ENCODE assay signal across 9 cellular contexts in the genomic region with DNA sequence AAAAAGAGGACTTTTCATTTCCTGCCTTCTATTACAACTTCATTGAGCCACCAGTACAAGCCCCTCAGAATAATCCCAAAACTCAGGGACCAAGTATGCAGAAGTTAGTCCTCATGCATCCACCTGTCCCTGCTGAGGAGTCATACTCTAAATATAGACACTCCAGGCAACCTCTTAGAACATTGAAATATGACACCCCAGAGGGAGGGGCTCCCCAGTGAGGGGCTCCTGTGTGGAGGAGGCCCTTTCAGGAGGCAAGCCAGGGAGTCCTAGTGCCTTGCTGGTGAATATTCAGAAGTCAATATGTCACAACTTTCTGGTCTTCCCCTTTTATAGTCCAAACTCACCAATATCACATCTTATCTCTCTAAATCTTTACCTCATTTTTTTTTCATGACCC. TPM values are rescaled to one million over a fixed set of nuclear protein-coding genes. Genes with fewer than 3 reads are reported as not detected.
DNase-seq lines count a peak whose midpoint lies in the region; ATAC-seq and TF ChIP-seq lines count a peak whose summit lies in the region.
"Had no signal": no experiment of that assay in that cellular context is flagged by ENCODE, and none has a peak within 500 bp of the region (broad histone marks: within the 10 kb centered on the region; RNA-seq: fewer than 3 reads in every experiment).

No MANE protein-coding gene starts in this region.

- H3K4me1 Mint-ChIP-seq in activated CD4-positive, alpha-beta T cell treated with anti-CD3 and anti-CD28 coated beads for 36 hours, result peaks cover 46% of the 10 kb centered on the region
- peaks cover 20% of the 10 kb centered on the region for H3K4me1 Mint-ChIP-seq in T-helper 17 cell
- peaks cover 33% of the 10 kb centered on the region for H3K4me1 Mint-ChIP-seq in neural progenitor cell

- H3K9me3 ChIP-seq in T-helper 17 cell (ENCODE audit: control insufficient read depth, low read length, poor library complexity, severe bottlenecking), result no peaks in the 10 kb centered on the region
- H3K9me3 ChIP-seq in neural progenitor cell (ENCODE audit: low read depth), result no peaks in the 10 kb centered on the region
- no peaks in the 10 kb centered on the region for H3K9me3 ChIP-seq in transverse colon

- H3K36me3 Mint-ChIP-seq in activated CD4-positive, alpha-beta T cell treated with anti-CD3 and anti-CD28 coated beads for 36 hours (ENCODE audit: low read depth), result peaks cover 17% of the 10 kb centered on the region
- H3K36me3 Mint-ChIP-seq in T-helper 17 cell (ENCODE audit: low read depth), result peaks cover 2% of the 10 kb centered on the region
- peaks cover 7% of the 10 kb centered on the region for H3K36me3 Mint-ChIP-seq in neural progenitor cell

- no peak for TF ChIP-seq EP300 in transverse colon (IDR thresholded peaks at IDR 0.05; ENCODE audit: low read depth)

- in situ Hi-C loops in transverse colon (cut with MboI; ENCODE audit: low pct_ligation_motif_present in 1 of 4, low pct_unique_long_range_greater_than_20kb in 1 of 4, low sequenced_read_pairs in 3 of 4), result no loop called here

- no peaks in the 10 kb centered on the region for H3K27me3 Mint-ChIP-seq in activated CD4-positive, alpha-beta T cell treated with anti-CD3 and anti-CD28 coated beads for 36 hours
- H3K27me3 Mint-ChIP-seq in T-helper 17 cell (no peaks in the 10 kb centered on the region), neural progenitor cell (ENCODE audit: insufficient read depth, low read depth) (peaks cover 2% of the 10 kb centered on the region)

- DNase-seq in activated CD4-positive, alpha-beta T cell treated with anti-CD3 and anti-CD28 coated beads for 36 hours, result no peak
- no peak for DNase-seq in activated CD4-positive, alpha-beta T cell treated with anti-CD3 and anti-CD28 coated beads, Interleukin-2, amount 50 U/mL, for 48 hours
- DNase-seq in NCI-H1417 treated with DMSO at 0.1 percent for 48 hours (lab: John Stamatoyannopoulos, UW), result peak; percentile 5
- DNase-seq in T-helper 17 cell, result no peak
- peak; percentile 56 for DNase-seq in neural progenitor cell (ENCODE audit: low spot score)
- no peak for DNase-seq in transverse colon
- DNase-seq: NCI-H446 treated with DMSO at 0.1 percent for 48 hours had no signal

- peaks cover 16% of the 10 kb centered on the region for H3K79me2 ChIP-seq in neural progenitor cell (ENCODE audit: low read depth)

- no peak overlapping the region for H2AFZ ChIP-seq in neural progenitor cell (replicated peaks)

- peaks cover 6% of the 10 kb centered on the region for H3F3A ChIP-seq in neural progenitor cell (ENCODE audit: low read depth)

- CTCF ChIA-PET in activated CD4-positive, alpha-beta T cell treated with anti-CD3 and anti-CD28 coated beads for 36 hours (lab: Charles Lee), result no interaction called here

- intact Hi-C loops in activated CD4-positive, alpha-beta T cell treated with anti-CD3 and anti-CD28 coated beads for 36 hours (cut with DNase I, micrococcal nuclease), result loop anchor here in 1 of 2 experiments (5.0 kb wide), 2 partner anchors 138 to 178 kb away; no protein-coding TSS in a partner anchor
- intact Hi-C loops in transverse colon (cut with DNase I; ENCODE audit: low total_unique reads), result loop anchor here (5.0 kb wide), 1 partner anchor 537 kb away; no protein-coding TSS in a partner anchor

- H3K27ac Mint-ChIP-seq in activated CD4-positive, alpha-beta T cell treated with anti-CD3 and anti-CD28 coated beads for 36 hours, result peak overlapping the region; percentile 9
- H3K27ac Mint-ChIP-seq in T-helper 17 cell (no peak overlapping the region), neural progenitor cell (no peak overlapping the region)

- POLR2A ChIA-PET in activated CD4-positive, alpha-beta T cell treated with anti-CD3 and anti-CD28 coated beads for 36 hours (lab: Charles Lee), result no interaction called here

- H3K27me3 ChIP-seq in neural progenitor cell (no peaks in the 10 kb centered on the region), transverse colon (no peaks in the 10 kb centered on the region)

- no peak overlapping the region for H3K4me2 ChIP-seq in neural progenitor cell

- no peaks in the 10 kb centered on the region for H4K20me1 ChIP-seq in neural progenitor cell (ENCODE audit: low read depth)

- TF ChIP-seq CTCF in neural progenitor cell (IDR thresholded peaks at IDR 0.05) (no peak), transverse colon (IDR thresholded peaks at IDR 0.05) (no peak)

- H3K36me3 ChIP-seq in neural progenitor cell (no peaks in the 10 kb centered on the region), transverse colon (no peaks in the 10 kb centered on the region)

- H3K4me3 ChIP-seq in neural progenitor cell, result no peak overlapping the region
- no peak overlapping the region for H3K4me3 ChIP-seq in transverse colon

- H3K9me3 Mint-ChIP-seq in activated CD4-positive, alpha-beta T cell treated with anti-CD3 and anti-CD28 coated beads for 36 hours (ENCODE audit: low read depth), result no peaks in the 10 kb centered on the region
- peaks cover 7% of the 10 kb centered on the region for H3K9me3 Mint-ChIP-seq in neural progenitor cell

- H3K9ac ChIP-seq in neural progenitor cell, result no peak overlapping the region

- H3K4me3 Mint-ChIP-seq in activated CD4-positive, alpha-beta T cell treated with anti-CD3 and anti-CD28 coated beads for 36 hours, result no peak overlapping the region
- H3K4me3 Mint-ChIP-seq in T-helper 17 cell (peak overlapping the region; percentile 25), neural progenitor cell (no peak overlapping the region)

- H3K4me1 ChIP-seq in neural progenitor cell, result peaks cover 10% of the 10 kb centered on the region
- peaks cover 0 to 11% (median 1%) of the 10 kb centered on the region in 4 donors for H3K4me1 ChIP-seq in transverse colon

- no peak overlapping the region for H3K27ac ChIP-seq in neural progenitor cell
- H3K27ac ChIP-seq in transverse colon, result no peak overlapping the region

- ATAC-seq in activated CD4-positive, alpha-beta T cell treated with anti-CD3 and anti-CD28 coated beads for 36 hours, result no peak
- ATAC-seq in T-helper 17 cell (no peak), HG03095 (IDR thresholded peaks at IDR 0.05; ENCODE audit: unreplicated experiment) (no peak), GM19452 (IDR thresholded peaks at IDR 0.05; ENCODE audit: unreplicated experiment) (no peak)

- TF ChIP-seq POLR2A in transverse colon (IDR thresholded peaks at IDR 0.05), result no peak

RNA-seq across cellular contexts. Expression of gene ARMCX6, which starts 1.5 kb away (rescaled TPM):
- 10 to 100 TPM; 40.2 to 56.0 TPM for total RNA-seq in activated CD4-positive, alpha-beta T cell treated with anti-CD3 and anti-CD28 coated beads for 36 hours
- 10 to 100 TPM; 34.0 to 47.8 TPM for total RNA-seq in T-helper 17 cell
- 23.8 and 35.6 TPM in 2 replicates for total RNA-seq in neural progenitor cell (ENCODE audit: low replicate concordance)
- total RNA-seq in transverse colon, result 10 to 100 TPM in 1 of 4 donors, 1 to 10 TPM in 1, not detected in 2; 7.2 to 13.5 TPM

RNA-seq across cellular contexts. Expression of gene ARMCX3, which starts 3.6 kb away (rescaled TPM):
- total RNA-seq in activated CD4-positive, alpha-beta T cell treated with anti-CD3 and anti-CD28 coated beads for 36 hours, result 10 to 100 TPM; 21.5 to 37.3 TPM
- total RNA-seq in T-helper 17 cell (10 to 100 TPM; 47.5 to 49.9 TPM), neural progenitor cell (ENCODE audit: low replicate concordance) (31.2 and 40.7 TPM in 2 replicates), transverse colon (10 to 100 TPM; 18.7 to 38.5 (median 25.2) TPM)

RNA-seq across cellular contexts. Expression of gene ARMCX2, which starts 40.3 kb away (rescaled TPM):
- total RNA-seq in activated CD4-positive, alpha-beta T cell treated with anti-CD3 and anti-CD28 coated beads for 36 hours, result 10 to 100 TPM; 11.0 to 13.6 TPM
- total RNA-seq in T-helper 17 cell (1 to 10 TPM in 1 of 2 donors, under 1 TPM in 1; 0.55 to 1.4 TPM), neural progenitor cell (ENCODE audit: low replicate concordance) (105 and 121 TPM in 2 replicates), transverse colon (10 to 100 TPM in 1 of 4 donors, 1 to 10 TPM in 3; 5.9 to 11.7 (median 6.7) TPM)

Comparison
In these comparisons a context has a peak if more than half of its experiments do, and no peak if none do; other contexts are left out.
1. DNase-seq: peak in NCI-H1417 treated with DMSO at 0.1 percent for 48 hours (single experiment) and neural progenitor cell (single experiment); none in activated CD4-positive, alpha-beta T cell treated with anti-CD3 and anti-CD28 coated beads for 36 hours (single experiment), activated CD4-positive, alpha-beta T cell treated with anti-CD3 and anti-CD28 coated beads, Interleukin-2, amount 50 U/mL, for 48 hours (0 of 2), T-helper 17 cell (0 of 3) and transverse colon (single experiment).